In genomic region chr1:112982328-112982727, GRCh38 we compare ENCODE assay signal across 20 cellular contexts. TPM values are rescaled to one million over a fixed set of nuclear protein-coding genes. Genes with fewer than 3 reads are reported as not detected.
DNase-seq lines count a peak whose midpoint lies in the region; ATAC-seq, FAIRE-seq and TF ChIP-seq lines count a peak whose summit lies in the region.
"Had no signal": no experiment of that assay in that cellular context is flagged by ENCODE, and none has a peak within 500 bp of the region (broad histone marks: within the 10 kb centered on the region; RNA-seq: fewer than 3 reads in every experiment).

No MANE protein-coding gene starts in this region.

- H3K27me3 Mint-ChIP-seq in activated B cell treated with CpG ODN at 0.5 μM for 24 hours (no peaks in the 10 kb centered on the region), Caco-2 (ENCODE audit: insufficient read depth, unreplicated experiment) (no peaks in the 10 kb centered on the region)

- H3K9ac ChIP-seq in BLaER1 treated with 17β-estradiol and CSF1 and Interleukin-3, amounts not matched to agents 10 nM and 100 nM, result peak overlapping the region in 7 of 11 experiments; percentile 29 to 61 (median 41); a peak in 4 of 22 replicates
- no peak overlapping the region for H3K9ac ChIP-seq in mammary epithelial cell (ENCODE audit: insufficient read depth, low read length)

- H3K36me3 ChIP-seq in BLaER1 treated with 17β-estradiol and CSF1 and Interleukin-3, amounts not matched to agents 10 nM and 100 nM, result peaks cover 0 to 27% (median 13%) of the 10 kb centered on the region in 11 experiments; a peak in 14 of 22 replicates
- no peaks in the 10 kb centered on the region for H3K36me3 ChIP-seq in sigmoid colon
- H3K36me3 ChIP-seq in Caco-2 (ENCODE audit: control insufficient read depth, insufficient read depth, low read length), result no peaks in the 10 kb centered on the region
- no peaks in the 10 kb centered on the region for H3K36me3 ChIP-seq in mammary epithelial cell (ENCODE audit: insufficient read depth, low read length)
- H3K36me3 ChIP-seq: SJCRH30 had no signal

- H3K36me3 Mint-ChIP-seq in activated B cell treated with CpG ODN at 0.5 μM for 24 hours (ENCODE audit: low read depth), result no peaks in the 10 kb centered on the region
- H3K36me3 Mint-ChIP-seq in Caco-2 (ENCODE audit: insufficient read depth, unreplicated experiment), result no peaks in the 10 kb centered on the region

- H3K27ac Mint-ChIP-seq in activated B cell treated with CpG ODN at 0.5 μM for 24 hours (peak overlapping the region; percentile 81), Caco-2 (ENCODE audit: unreplicated experiment) (no peak overlapping the region)

- H3K9me3 Mint-ChIP-seq in activated B cell treated with CpG ODN at 0.5 μM for 24 hours (no peaks in the 10 kb centered on the region), Caco-2 (ENCODE audit: unreplicated experiment) (no peaks in the 10 kb centered on the region)

- TF ChIP-seq POLR2A in A549 (IDR thresholded peaks at IDR 0.05; ENCODE audit: low read length) (no peak), sigmoid colon (IDR thresholded peaks at IDR 0.05) (no peak)

- POLR2A ChIA-PET in A549 (lab: Yijun Ruan, JAX) (no interaction called here), activated B cell treated with CpG ODN at 0.5 μM for 24 hours (lab: Charles Lee) (no interaction called here), Caco-2 (lab: Charles Lee) (no interaction called here)

- no peak overlapping the region for H3K27ac ChIP-seq in A549
- peak overlapping the region in 10 of 11 experiments; percentile 29 to 78 (median 60); a peak in 15 of 22 replicates for H3K27ac ChIP-seq in BLaER1 treated with 17β-estradiol and CSF1 and Interleukin-3, amounts not matched to agents 10 nM and 100 nM
- peak overlapping the region in 3 of 4 donors; percentile 19 to 69 (median 55) for H3K27ac ChIP-seq in sigmoid colon
- H3K27ac ChIP-seq in mammary epithelial cell (ENCODE audit: insufficient read depth, low read depth, low read length), result no peak overlapping the region
- H3K27ac ChIP-seq: PC-9, RWPE1, SJCRH30 had no signal

- no peak overlapping the region for H3K4me2 ChIP-seq in A549
- H3K4me2 ChIP-seq in BLaER1 treated with 17β-estradiol and CSF1 and Interleukin-3, amounts not matched to agents 10 nM and 100 nM, result peak overlapping the region; percentile 73 to 92 (median 79); a peak in 21 of 22 replicates
- no peak overlapping the region for H3K4me2 ChIP-seq in mammary epithelial cell (ENCODE audit: insufficient read depth, low read depth, low read length)
- H3K4me2 ChIP-seq: PC-9 had no signal

- H3K4me3 ChIP-seq in A549 (no peak overlapping the region), sigmoid colon (no peak overlapping the region), Caco-2 (ENCODE audit: low read depth, low read length) (no peak overlapping the region), mammary epithelial cell (replicated peaks in 1 of 3; ENCODE audit: insufficient read depth in 1 of 3, low read depth in 2 of 3, low read length in 3 of 3) (no peak overlapping the region)
- no peak overlapping the region for H3K4me3 ChIP-seq in BLaER1 treated with 17β-estradiol and CSF1 and Interleukin-3, amounts not matched to agents 10 nM and 100 nM
- H3K4me3 ChIP-seq: PC-9, SJCRH30 had no signal

- ATAC-seq in A549 (no peak), activated B cell treated with CpG ODN at 0.5 μM for 24 hours (ENCODE audit: low read depth) (no peak)

- intact Hi-C loops in activated B cell treated with CpG ODN at 0.5 μM for 24 hours (cut with micrococcal nuclease) (no loop called here), sigmoid colon (cut with DNase I) (no loop called here), Caco-2 (cut with micrococcal nuclease; ENCODE audit: unreplicated experiment) (no loop called here), mammary epithelial cell (cut with micrococcal nuclease) (no loop called here)

- dilution Hi-C loops in mammary epithelial cell (cut with HindIII; ENCODE audit: low sequenced_read_pairs), result no loop called here

- no peak for TF ChIP-seq RAD21 in A549 (conservative IDR thresholded peaks at IDR 0.05 in 1 of 2, IDR thresholded peaks at IDR 0.05 in 1 of 2)

- FAIRE-seq in A549 (lab: Jason Lieb, UNC), result no peak
- FAIRE-seq: G401.6 had no signal

- DNase-seq in A549 (ENCODE audit: low read depth in 1 of 2, low spot score in 1 of 2) (no peak), activated B cell treated with CpG ODN at 0.5 μM for 24 hours (no peak), sigmoid colon (no peak), GM13977 (ENCODE audit: low spot score) (no peak), Caco-2 (no peak), mammary epithelial cell (no peak)
- DNase-seq: ACHN, DMS 273 treated with DMSO at 0.1 percent for 48 hours, DND-41, KG1, MV-4-11, NCI-H1694 treated with DMSO at 0.1 percent for 48 hours, NCI-H2227 treated with DMSO at 0.1 percent for 48 hours, NCI-H510A treated with DMSO at 0.1 percent for 48 hours, NCI-H774, PC-9, SJCRH30 had no signal

- 88% methylated on average over 2 of the region's 2 CpGs for WGBS in A549 (ENCODE audit: missing lambda C conversion rate)
- 92 to 93% methylated on average over 2 of the region's 2 CpGs for WGBS in sigmoid colon, 2 donors
- WGBS in mammary epithelial cell (ENCODE audit: low coverage, missing lambda C conversion rate), result 100% methylated on average over 2 of the region's 2 CpGs

- H3K4me1 Mint-ChIP-seq in activated B cell treated with CpG ODN at 0.5 μM for 24 hours, result peaks cover 21% of the 10 kb centered on the region
- H3K4me1 Mint-ChIP-seq in Caco-2 (ENCODE audit: low read depth, unreplicated experiment), result peaks cover 11% of the 10 kb centered on the region

- BruUV-seq in Caco-2 (replicated peaks; lab: Mats Ljungman, UMichigan) (no TSS peak), mammary epithelial cell (replicated peaks; lab: Mats Ljungman, UMichigan) (no TSS peak)

- H3K79me2 ChIP-seq in mammary epithelial cell (ENCODE audit: insufficient read depth, low read length), result peaks cover 5% of the 10 kb centered on the region

- H3K27me3 ChIP-seq in BLaER1 treated with 17β-estradiol and CSF1 and Interleukin-3, amounts not matched to agents 10 nM and 100 nM, result no peaks in the 10 kb centered on the region
- H3K27me3 ChIP-seq in sigmoid colon, result no peaks in the 10 kb centered on the region
- H3K27me3 ChIP-seq in Caco-2 (replicated peaks; ENCODE audit: control insufficient read depth, insufficient read depth, low read length), result no peaks in the 10 kb centered on the region
- H3K27me3 ChIP-seq in mammary epithelial cell (ENCODE audit: insufficient read depth, low read length), result no peaks in the 10 kb centered on the region
- H3K27me3 ChIP-seq: SJCRH30 had no signal

- H4K20me1 ChIP-seq in BLaER1 treated with 17β-estradiol and CSF1 and Interleukin-3, amounts not matched to agents 10 nM and 100 nM, result no peaks in the 10 kb centered on the region; a peak in 1 of 22 replicates
- H4K20me1 ChIP-seq in mammary epithelial cell (ENCODE audit: insufficient read depth, low read length), result no peaks in the 10 kb centered on the region

- CTCF ChIA-PET in A549 (lab: Yijun Ruan, JAX) (interaction anchor here (0.6 kb wide), 1 partner anchor 334 kb away, joined by 3 read pairs; no protein-coding TSS in a partner anchor), activated B cell treated with CpG ODN at 0.5 μM for 24 hours (lab: Charles Lee) (no interaction called here), Caco-2 (lab: Charles Lee) (no interaction called here), mammary epithelial cell (lab: Charles Lee; ENCODE audit: low non-redundant PET) (no interaction called here)

- H2AFZ ChIP-seq in mammary epithelial cell (ENCODE audit: low read depth, low read length), result no peak overlapping the region
- H2AFZ ChIP-seq: PC-9 had no signal

- TF ChIP-seq CTCF in A549 (IDR thresholded peaks at IDR 0.05) (no peak), activated B cell treated with CpG ODN at 0.5 μM for 24 hours (IDR thresholded peaks at IDR 0.05) (no peak), sigmoid colon (IDR thresholded peaks at IDR 0.05) (no peak), GM13977 (IDR thresholded peaks at IDR 0.05; ENCODE audit: extremely low read depth, insufficient read depth, missing control alignments) (no peak), Caco-2 (IDR thresholded peaks at IDR 0.05; ENCODE audit: insufficient read depth in 1 of 2, low read depth in 1 of 2, low read length in 1 of 2, severe bottlenecking in 1 of 2, unreplicated experiment in 1 of 2) (no peak), mammary epithelial cell (conservative IDR thresholded peaks at IDR 0.05 in 1 of 2, IDR thresholded peaks at IDR 0.05 in 1 of 2; ENCODE audit: extremely low read depth in 1 of 2, insufficient read depth in 1 of 2, low read depth in 1 of 2, low read length in 2 of 2) (no peak)

- H3K4me1 ChIP-seq in A549 (no peaks in the 10 kb centered on the region), sigmoid colon (peaks cover 0 to 55% (median 41%) of the 10 kb centered on the region in 4 donors), Caco-2 (no peaks in the 10 kb centered on the region), mammary epithelial cell (ENCODE audit: insufficient read depth, low read length) (peaks cover 6% of the 10 kb centered on the region)
- H3K4me1 ChIP-seq in BLaER1 treated with 17β-estradiol and CSF1 and Interleukin-3, amounts not matched to agents 10 nM and 100 nM, result peaks cover 31 to 69% (median 48%) of the 10 kb centered on the region in 10 experiments
- H3K4me1 ChIP-seq: SJCRH30 had no signal

- H3K4me3 Mint-ChIP-seq in activated B cell treated with CpG ODN at 0.5 μM for 24 hours, result no peak overlapping the region
- H3K4me3 Mint-ChIP-seq in Caco-2 (ENCODE audit: unreplicated experiment), result no peak overlapping the region

- no peaks in the 10 kb centered on the region for H3K9me3 ChIP-seq in A549
- H3K9me3 ChIP-seq in BLaER1 treated with 17β-estradiol and CSF1 and Interleukin-3, amounts not matched to agents 10 nM and 100 nM (replicated peaks in 1 of 11), result no peaks in the 10 kb centered on the region
- no peaks in the 10 kb centered on the region for H3K9me3 ChIP-seq in sigmoid colon
- no peaks in the 10 kb centered on the region for H3K9me3 ChIP-seq in Caco-2
- H3K9me3 ChIP-seq in mammary epithelial cell (replicated peaks; ENCODE audit: insufficient read depth, low read length), result no peaks in the 10 kb centered on the region
- H3K9me3 ChIP-seq: SJCRH30 had no signal

- TF ChIP-seq EP300 in A549 (IDR thresholded peaks at IDR 0.05) (no peak), sigmoid colon (IDR thresholded peaks at IDR 0.05) (no peak)

- in situ Hi-C loops in GM13977 (cut with MboI; ENCODE audit: low pct_unique_long_range_greater_than_20kb, low sequenced_read_pairs, unreplicated experiment), result no loop called here
- in situ Hi-C loops in mammary epithelial cell (cut with MboI; ENCODE audit: low sequenced_read_pairs in 2 of 2), result no loop called here

RNA-seq across cellular contexts. Expression of gene SLC16A1, which starts 26.3 kb away (rescaled TPM):
- polyA plus RNA-seq in A549 (2011; rRNA removed) (67.9 and 70.2 TPM in 2 replicates), A549 (2017; fragmentation: RNase III; extraction: RNeasy Plus Mini Kit Qiagen cat#74134 plus additional on column Dnase treatment) (39.7 to 45.0 TPM (median 42.7 TPM) in 3 replicates), sigmoid colon (10 to 100 TPM; 10.8 to 22.2 (median 19.0) TPM), mammary epithelial cell (186 TPM)
- 17.4 and 24.6 TPM in 2 replicates for polyA plus RNA-seq in A549 (2012; cell fraction: cytosol; rRNA removed)
- 48.9 and 60.5 TPM in 2 replicates for polyA plus RNA-seq in A549 (2012; cell fraction: nucleus; rRNA removed)
- 122 and 127 TPM in 2 replicates for polyA minus RNA-seq in A549 (2011; rRNA and poly(A)+ RNA removed)
- total RNA-seq in activated B cell treated with CpG ODN at 0.5 μM for 24 hours (17.8 and 17.9 TPM in 2 replicates), sigmoid colon (10 to 100 TPM; 48.7 to 80.5 (median 68.4) TPM), Caco-2 (2022) (104 and 107 TPM in 2 replicates), mammary epithelial cell (100 to 1,000 TPM; 167 to 239 TPM)
- polyA minus RNA-seq in mammary epithelial cell, result 497 TPM

Comparison
In these comparisons a context has a peak if more than half of its experiments do, and no peak if none do; other contexts are left out.
1. H3K27ac ChIP-seq: peak in BLaER1 treated with 17β-estradiol and CSF1 and Interleukin-3, amounts not matched to agents 10 nM and 100 nM (10 of 11) and sigmoid colon (3 of 4); none in A549 (0 of 2) and mammary epithelial cell (single experiment).
2. H3K4me2 ChIP-seq: peak in BLaER1 treated with 17β-estradiol and CSF1 and Interleukin-3, amounts not matched to agents 10 nM and 100 nM (11 of 11); none in A549 (single experiment) and mammary epithelial cell (single experiment).